ENCODE assay signal across 25 cellular contexts in the genomic region with DNA sequence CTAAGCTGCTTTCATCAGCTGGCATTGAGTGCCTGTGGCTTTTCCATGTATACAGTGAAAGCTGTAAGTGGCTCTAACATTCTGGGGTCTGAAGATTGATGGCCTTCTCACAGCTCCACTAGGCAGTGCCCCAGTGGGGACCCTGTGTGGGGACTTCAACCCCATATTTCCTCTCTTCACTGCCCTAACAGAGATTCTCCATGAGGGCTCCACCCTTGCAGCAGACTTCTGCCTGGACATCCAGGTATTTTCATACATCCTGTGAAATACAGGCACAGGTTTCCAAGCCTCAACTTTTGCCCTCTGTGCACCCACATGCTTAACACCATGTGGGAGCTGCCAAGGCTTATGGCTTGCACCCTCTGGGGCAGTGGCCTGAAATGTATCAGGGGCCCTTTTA.
"Had no signal": no experiment of that assay in that cellular context is flagged by ENCODE, and none has a peak within 500 bp of the region (broad histone marks: within the 10 kb centered on the region; RNA-seq: fewer than 3 reads in every experiment).

No MANE protein-coding gene starts in this region.

- FAIRE-seq: colon, endothelial cell of umbilical vein, frontal cortex, kidney had no signal

- H3K79me2 ChIP-seq: hepatocyte had no signal

- H3K27me3 ChIP-seq: dorsolateral prefrontal cortex, esophagus muscularis mucosa, foreskin keratinocyte, gastroesophageal sphincter, heart left ventricle, hepatocyte, left lung had no signal

- H2AFZ ChIP-seq: hepatocyte had no signal

- DNase-seq: dermis blood vessel endothelial cell; dorsolateral prefrontal cortex; effector CD4-positive, alpha-beta T cell; effector memory CD4-positive, alpha-beta T cell; foreskin keratinocyte; heart left ventricle; hypothalamus; immature natural killer cell; islet precursor cell; kidney; kidney glomerular epithelial cell; left cardiac atrium; left lung; left ventricle myocardium superior; lower lobe of right lung; mesenchymal stem cell; midbrain; naive thymus-derived CD4-positive, alpha-beta T cell had no signal

- H3K36me3 ChIP-seq: esophagus muscularis mucosa, gastroesophageal sphincter, heart left ventricle, left lung, lower lobe of right lung had no signal

- H3K4me2 ChIP-seq: hepatocyte had no signal

- ATAC-seq: foreskin keratinocyte; gastroesophageal sphincter; heart left ventricle; left cardiac atrium; left lung; left ventricle myocardium superior; lower lobe of right lung; naive thymus-derived CD4-positive, alpha-beta T cell had no signal

- H3K4me1 ChIP-seq: esophagus muscularis mucosa, foreskin keratinocyte, gastroesophageal sphincter, heart left ventricle, left lung, lower lobe of right lung had no signal

- H3K27ac ChIP-seq: coronary artery, dorsolateral prefrontal cortex, esophagus muscularis mucosa, foreskin keratinocyte, gastroesophageal sphincter, heart left ventricle, hepatocyte, left lung, lower lobe of right lung had no signal

- H3K4me3 ChIP-seq: coronary artery, dorsolateral prefrontal cortex, esophagus muscularis mucosa, gastroesophageal sphincter, heart left ventricle, hepatocyte, left lung, lower lobe of right lung had no signal
